14 cellular contexts compared by ENCODE assay signal in the genomic region with DNA sequence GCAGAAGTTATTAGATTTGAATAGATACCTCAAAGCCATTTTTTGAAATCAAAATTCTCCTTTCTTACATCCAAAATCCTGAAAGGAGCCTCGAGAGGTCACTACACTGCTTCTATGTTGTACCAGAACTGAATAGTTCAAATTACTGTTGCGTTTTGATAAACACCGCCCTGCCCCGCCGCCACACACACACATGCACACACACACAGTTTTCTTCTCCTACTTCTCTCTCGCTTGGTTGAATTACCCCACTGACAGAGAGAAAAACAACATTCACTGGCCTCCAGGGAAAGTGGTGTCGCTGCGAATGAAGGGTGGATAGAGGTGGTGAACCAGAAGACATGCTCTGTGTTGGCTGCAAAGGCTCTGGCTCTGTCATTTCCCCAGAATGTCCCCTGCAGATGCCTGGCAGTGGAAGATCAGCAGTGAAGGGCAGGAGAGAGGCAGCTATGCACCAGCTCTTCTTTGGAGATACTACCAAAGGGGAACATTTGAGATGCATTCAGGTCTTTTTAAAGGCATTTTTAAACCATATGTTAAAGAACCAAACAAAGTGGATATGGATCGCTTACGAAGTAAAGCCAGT.
DNase-seq lines count a peak whose midpoint lies in the region; ATAC-seq and TF ChIP-seq lines count a peak whose summit lies in the region.
"Had no signal": no experiment of that assay in that cellular context is flagged by ENCODE, and none has a peak within 500 bp of the region (broad histone marks: within the 10 kb centered on the region; RNA-seq: fewer than 3 reads in every experiment).

No MANE protein-coding gene starts in this region.

- peaks cover 1% of the 10 kb centered on the region for H3K27me3 Mint-ChIP-seq in activated naive CD4-positive, alpha-beta T cell treated with anti-CD3 and anti-CD28 coated beads for 36 hours (ENCODE audit: low read depth)
- H3K27me3 Mint-ChIP-seq: activated naive CD8-positive, alpha-beta T cell had no signal

- H3K27ac Mint-ChIP-seq in activated naive CD4-positive, alpha-beta T cell treated with anti-CD3 and anti-CD28 coated beads for 36 hours = no peak overlapping the region
- H3K27ac Mint-ChIP-seq: activated naive CD8-positive, alpha-beta T cell; CD14-positive monocyte had no signal

- H3K9me3 ChIP-seq in RWPE2 (ENCODE audit: severe bottlenecking) (no peaks in the 10 kb centered on the region), right lobe of liver (no peaks in the 10 kb centered on the region), subcutaneous abdominal adipose tissue (ENCODE audit: control insufficient read depth in 5 of 5, low read length in 5 of 5) (no peaks in the 10 kb centered on the region)

- peak overlapping the region in 1 of 5 donors; percentile 18 for H3K9ac ChIP-seq in subcutaneous abdominal adipose tissue (ENCODE audit: low read length in 5 of 5)

- no peaks in the 10 kb centered on the region for H3K27me3 ChIP-seq in RWPE2 (ENCODE audit: insufficient read depth, poor library complexity, severe bottlenecking)
- H3K27me3 ChIP-seq in right lobe of liver = no peaks in the 10 kb centered on the region
- H3K27me3 ChIP-seq in subcutaneous abdominal adipose tissue (ENCODE audit: control insufficient read depth in 5 of 5, insufficient read depth in 4 of 5, low read length in 5 of 5) = no peaks in the 10 kb centered on the region

- H3K4me3 Mint-ChIP-seq in activated naive CD4-positive, alpha-beta T cell treated with anti-CD3 and anti-CD28 coated beads for 36 hours = no peak overlapping the region
- H3K4me3 Mint-ChIP-seq: activated naive CD8-positive, alpha-beta T cell; CD14-positive monocyte had no signal

- H3K36me3 ChIP-seq in RWPE2 (ENCODE audit: low read depth) = no peaks in the 10 kb centered on the region
- no peaks in the 10 kb centered on the region for H3K36me3 ChIP-seq in right lobe of liver
- no peaks in the 10 kb centered on the region for H3K36me3 ChIP-seq in subcutaneous abdominal adipose tissue (ENCODE audit: control insufficient read depth in 5 of 5, insufficient read depth in 5 of 5, low read length in 5 of 5)

- intact Hi-C loops in right lobe of liver (cut with DNase I) = no loop called here
- intact Hi-C loops in activated naive CD4-positive, alpha-beta T cell treated with anti-CD3 and anti-CD28 coated beads for 36 hours (cut with micrococcal nuclease) = loop anchor here (10.0 kb wide), 1 partner anchor 1210 kb away; a partner anchor contains a TSS

- H3K4me3 ChIP-seq in RWPE2 (ENCODE audit: severe bottlenecking) (no peak overlapping the region), right lobe of liver (no peak overlapping the region), subcutaneous abdominal adipose tissue (ENCODE audit: low read depth in 1 of 5, low read length in 5 of 5) (peak overlapping the region in 1 of 5 donors; percentile 36)

- 79% methylated on average over 10 of the region's 10 CpGs for WGBS in right lobe of liver (ENCODE audit: insufficient coverage, low coverage, low lambda C conversion rate, missing lambda C conversion rate)

- DNase-seq in RWPE2 (ENCODE audit: low spot score) (no peak), epithelial cell of prostate (ENCODE audit: low read depth, low spot score) (no peak), right lobe of liver (no peak), SK-N-DZ (ENCODE audit: low spot score) (no peak)
- no peak for DNase-seq in activated naive CD4-positive, alpha-beta T cell treated with anti-CD3 and anti-CD28 coated beads for 36 hours
- DNase-seq: activated CD8-positive, alpha-beta memory T cell treated with anti-CD3 and anti-CD28 coated beads, Interleukin-2, amount 50 U/mL, for 4 hours; NCI-H1436; NCI-H748 treated with DMSO at 0.1 percent for 48 hours had no signal

- ATAC-seq in RWPE2 (ENCODE audit: low read depth) = peak; percentile 44; the same call in 1 of the 3 replicates
- ATAC-seq in right lobe of liver = peak in 3 of 4 donors; percentile 20 to 34 (median 28)
- no peak for ATAC-seq in HG03521 (IDR thresholded peaks at IDR 0.05; ENCODE audit: unreplicated experiment)
- no peak for ATAC-seq in GM18498 (IDR thresholded peaks at IDR 0.05; ENCODE audit: unreplicated experiment)

- TF ChIP-seq CTCF in RWPE2 (IDR thresholded peaks at IDR 0.05; ENCODE audit: poor library complexity, severe bottlenecking) = peak; percentile 28
- no peak for TF ChIP-seq CTCF in right lobe of liver (IDR thresholded peaks at IDR 0.05)

- H3K9me3 Mint-ChIP-seq in activated naive CD4-positive, alpha-beta T cell treated with anti-CD3 and anti-CD28 coated beads for 36 hours = no peaks in the 10 kb centered on the region

- H3K4me1 Mint-ChIP-seq in activated naive CD4-positive, alpha-beta T cell treated with anti-CD3 and anti-CD28 coated beads for 36 hours (ENCODE audit: low read depth) = peaks cover 23% of the 10 kb centered on the region
- H3K4me1 Mint-ChIP-seq: CD14-positive monocyte had no signal

- CTCF ChIA-PET in activated naive CD4-positive, alpha-beta T cell treated with anti-CD3 and anti-CD28 coated beads for 36 hours (lab: Charles Lee) = interaction anchor here (0.6 kb wide), 1 partner anchor 378 kb away, joined by 3 read pairs; no protein-coding TSS in a partner anchor

- peak overlapping the region; percentile 92 for H3K27ac ChIP-seq in RWPE2 (ENCODE audit: poor library complexity, severe bottlenecking)
- H3K27ac ChIP-seq in epithelial cell of prostate = peak overlapping the region; percentile 86
- H3K27ac ChIP-seq in right lobe of liver = no peak overlapping the region
- H3K27ac ChIP-seq in subcutaneous abdominal adipose tissue (ENCODE audit: low read depth, low read length) = peak overlapping the region; percentile 67
- H3K27ac ChIP-seq: VCaP had no signal

- TF ChIP-seq POLR2A in right lobe of liver (IDR thresholded peaks at IDR 0.05) = no peak

- no peaks in the 10 kb centered on the region for H3K36me3 Mint-ChIP-seq in activated naive CD4-positive, alpha-beta T cell treated with anti-CD3 and anti-CD28 coated beads for 36 hours (ENCODE audit: low read depth)
- H3K36me3 Mint-ChIP-seq: activated naive CD8-positive, alpha-beta T cell; CD14-positive monocyte had no signal

- H3K4me1 ChIP-seq in RWPE2 (ENCODE audit: insufficient read depth, poor library complexity, severe bottlenecking) = peaks cover 44% of the 10 kb centered on the region
- H3K4me1 ChIP-seq in right lobe of liver = peaks cover 0 to 18% (median 3%) of the 10 kb centered on the region in 4 donors
- H3K4me1 ChIP-seq in subcutaneous abdominal adipose tissue (ENCODE audit: control insufficient read depth in 5 of 5, insufficient read depth in 5 of 5, low read length in 5 of 5) = peaks cover 2 to 56% (median 33%) of the 10 kb centered on the region in 5 donors

Comparison
In these comparisons a context has a peak if more than half of its experiments do, and no peak if none do; other contexts are left out.
1. ATAC-seq: peak in RWPE2 (single experiment) and right lobe of liver (3 of 4); none in HG03521 (single experiment) and GM18498 (single experiment).
2. H3K27ac ChIP-seq: peak in RWPE2 (single experiment), epithelial cell of prostate (single experiment) and subcutaneous abdominal adipose tissue (single experiment); none in right lobe of liver (0 of 3).